8 cellular contexts compared by ENCODE assay signal in genomic region chr11:73376168-73376802, GRCh38. TPM values are rescaled to one million over a fixed set of nuclear protein-coding genes. Genes with fewer than 3 reads are reported as not detected.
DNase-seq lines count a peak whose midpoint lies in the region; ATAC-seq and TF ChIP-seq lines count a peak whose summit lies in the region.

TSS of gene RELT (plus strand) at chr11:73376399. CDS start at chr11:73389137, 12,738 bp downstream.

- H3K36me3 ChIP-seq in HUES6 (ENCODE audit: control insufficient read depth, insufficient read depth, low read length), result no peaks in the 10 kb centered on the region
- no peaks in the 10 kb centered on the region for H3K36me3 ChIP-seq in OCI-LY3 (replicated peaks; ENCODE audit: low read depth, low read length)

- peak within 1 kb of the TSS; percentile 24; the same call in 1 of the 2 replicates for H3K27ac ChIP-seq in HUES6 (ENCODE audit: low read depth, low read length)
- peak within 1 kb of the TSS; percentile 42 for H3K27ac ChIP-seq in OCI-LY3 (ENCODE audit: low read length)
- H3K27ac ChIP-seq in epithelial cell of prostate, result peak within 1 kb of the TSS; percentile 63

- peak; percentile 79 for TF ChIP-seq CTCF in OCI-LY3 (IDR thresholded peaks at IDR 0.05; ENCODE audit: low read depth, low read length)

- H3K4me3 ChIP-seq in HUES6 (ENCODE audit: low read depth, low read length) (peak within 1 kb of the TSS; percentile 94), OCI-LY3 (ENCODE audit: low read length) (peak within 1 kb of the TSS; percentile 88)

- H4K20me1 ChIP-seq in OCI-LY3 (ENCODE audit: insufficient read depth, low read length), result peaks cover 40% of the 10 kb centered on the region

- peak within 1 kb of the TSS; percentile 95 for H2AFZ ChIP-seq in OCI-LY3 (ENCODE audit: low read depth, low read length)

- ATAC-seq in GM21423 (IDR thresholded peaks at IDR 0.05; ENCODE audit: unreplicated experiment), result peak; percentile 76

- H3K4me2 ChIP-seq in OCI-LY3 (ENCODE audit: low read length), result peak within 1 kb of the TSS; percentile 90

- peaks cover 50% of the 10 kb centered on the region for H3K79me2 ChIP-seq in OCI-LY3 (ENCODE audit: low read length)

- H3K4me1 ChIP-seq in HUES6 (ENCODE audit: control insufficient read depth, insufficient read depth, low read length), result peaks cover 16% of the 10 kb centered on the region
- peaks cover 26% of the 10 kb centered on the region for H3K4me1 ChIP-seq in OCI-LY3 (ENCODE audit: low read length)

- H3K9me3 ChIP-seq in HUES6 (ENCODE audit: control insufficient read depth, insufficient read depth, low read depth, low read length), result no peaks in the 10 kb centered on the region
- no peaks in the 10 kb centered on the region for H3K9me3 ChIP-seq in OCI-LY3 (ENCODE audit: insufficient read depth, low read length)

- DNase-seq in DMS 273 treated with DMSO at 0.1 percent for 48 hours (lab: John Stamatoyannopoulos, UW) (peak; percentile 28), activated T-cell treated with anti-CD3 and anti-CD28 coated beads for 24 hours (ENCODE audit: low read depth) (peak; percentile 91), epithelial cell of prostate (ENCODE audit: low read depth, low spot score) (peak; percentile 48), mucosa of gallbladder (ENCODE audit: low spot score) (peak; percentile 91)
- peak; percentile 83 for DNase-seq in stimulated activated CD8-positive, alpha-beta memory T cell treated with anti-CD3 and anti-CD28 coated beads, Interleukin-4, amount 100 ng/mL, for 4 hours (ENCODE audit: low read depth in 2 of 2, low spot score in 1 of 2)

- H3K9ac ChIP-seq in HUES6 (ENCODE audit: low read length) (peak within 1 kb of the TSS; percentile 72), OCI-LY3 (ENCODE audit: low read length) (peak within 1 kb of the TSS; percentile 89)

- H3K27me3 ChIP-seq in HUES6 (ENCODE audit: control insufficient read depth, insufficient read depth, low read length) (peaks cover 8% of the 10 kb centered on the region), OCI-LY3 (ENCODE audit: low read depth, low read length) (no peaks in the 10 kb centered on the region)

RNA-seq across cellular contexts. Expression of gene RELT, which starts in this region (rescaled TPM):
- 5.9 TPM for total RNA-seq in mucosa of gallbladder

Comparison
In these comparisons a context has a peak if more than half of its experiments do, and no peak if none do; other contexts are left out.
1. Peak in every context shown above with its lines: DNase-seq, ATAC-seq, H3K4me3 ChIP-seq and H3K27ac ChIP-seq.
2. DNase-seq: peak in every context shown above with its lines; median percentile 91 in activated T-cell treated with anti-CD3 and anti-CD28 coated beads for 24 hours; 91 in mucosa of gallbladder; 83 in stimulated activated CD8-positive, alpha-beta memory T cell treated with anti-CD3 and anti-CD28 coated beads, Interleukin-4, amount 100 ng/mL, for 4 hours; 48 in epithelial cell of prostate; 28 in DMS 273 treated with DMSO at 0.1 percent for 48 hours.